Comparison of ENCODE assay signal across 27 cellular contexts in the genomic region with DNA sequence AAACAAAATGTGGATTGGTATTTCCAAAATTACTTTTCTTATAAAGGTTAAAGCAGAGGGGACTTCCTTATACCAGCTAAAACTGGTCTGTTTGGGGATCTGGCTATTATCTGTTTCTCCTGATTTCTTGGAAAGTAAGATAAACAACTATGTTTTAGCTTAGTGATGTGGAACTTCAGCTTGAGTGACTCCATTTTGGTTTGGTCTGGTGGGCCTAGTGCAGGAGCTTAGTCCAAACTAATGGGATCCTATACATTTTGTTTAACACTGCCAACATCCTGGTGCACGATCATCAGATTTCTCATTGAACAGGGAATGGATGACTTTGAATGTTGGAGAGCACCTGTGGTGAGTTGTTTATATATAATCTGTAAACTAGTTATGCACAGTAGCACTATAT.
"Had no signal": no experiment of that assay in that cellular context is flagged by ENCODE, and none has a peak within 500 bp of the region (broad histone marks: within the 10 kb centered on the region; RNA-seq: fewer than 3 reads in every experiment).

No MANE protein-coding gene starts in this region.

- H3K27me3 Mint-ChIP-seq: activated CD4-positive, alpha-beta memory T cell treated with anti-CD3 and anti-CD28 coated beads for 36 hours; activated CD4-positive, alpha-beta T cell treated with anti-CD3 and anti-CD28 coated beads for 36 hours; activated CD4-positive, alpha-beta T cell treated with anti-CD3 and anti-CD28 coated beads, Interleukin-2, amount 10 ng/mL, durations not matched to agents 24 days and 14 days; activated naive CD4-positive, alpha-beta T cell treated with anti-CD3 and anti-CD28 coated beads, Interleukin-2, amount 10 ng/mL, durations not matched to agents 7 days and 5 days; activated T-cell treated with anti-CD3 and anti-CD28 coated beads, Interleukin-2, amount 50 U/mL, for 24 hours; brain; central memory CD8-positive, alpha-beta T cell; effector memory CD8-positive, alpha-beta T cell had no signal

- ATAC-seq: activated CD4-positive, alpha-beta T cell treated with anti-CD3 and anti-CD28 coated beads for 36 hours; activated naive CD4-positive, alpha-beta T cell treated with anti-CD3 and anti-CD28 coated beads, Interleukin-2, amount 50 U/mL, for 72 hours; activated T-cell treated with anti-CD3 and anti-CD28 coated beads, Interleukin-2, amount 50 U/mL, for 72 hours; effector memory CD8-positive, alpha-beta T cell; gastroesophageal sphincter; heart right ventricle had no signal

- H3K4me1 Mint-ChIP-seq: central memory CD8-positive, alpha-beta T cell had no signal

- H3K9me3 Mint-ChIP-seq: activated CD4-positive, alpha-beta memory T cell treated with anti-CD3 and anti-CD28 coated beads for 36 hours; activated CD4-positive, alpha-beta T cell treated with anti-CD3 and anti-CD28 coated beads, Interleukin-2, amount 10 ng/mL, durations not matched to agents 24 days and 14 days; activated naive CD4-positive, alpha-beta T cell treated with anti-CD3 and anti-CD28 coated beads, Interleukin-2, amount 10 ng/mL, durations not matched to agents 7 days and 5 days; activated T-cell treated with anti-CD3 and anti-CD28 coated beads, Interleukin-2, amount 50 U/mL, for 24 hours; central memory CD8-positive, alpha-beta T cell; effector memory CD8-positive, alpha-beta T cell had no signal

- H3K27ac Mint-ChIP-seq: activated CD4-positive, alpha-beta memory T cell treated with anti-CD3 and anti-CD28 coated beads for 36 hours; activated CD4-positive, alpha-beta T cell treated with anti-CD3 and anti-CD28 coated beads for 36 hours; activated CD4-positive, alpha-beta T cell treated with anti-CD3 and anti-CD28 coated beads, Interleukin-2, amount 10 ng/mL, durations not matched to agents 24 days and 14 days; activated naive CD4-positive, alpha-beta T cell treated with anti-CD3 and anti-CD28 coated beads, Interleukin-2, amount 10 ng/mL, durations not matched to agents 7 days and 5 days; activated naive CD4-positive, alpha-beta T cell treated with anti-CD3 and anti-CD28 coated beads, Interleukin-2, amount 50 U/mL, for 72 hours; activated T-cell treated with anti-CD3 and anti-CD28 coated beads, Interleukin-2, amount 50 U/mL, for 24 hours; activated T-cell treated with anti-CD3 and anti-CD28 coated beads, Interleukin-2, amount 50 U/mL, for 72 hours; effector memory CD8-positive, alpha-beta T cell had no signal

- DNase-seq: activated CD4-positive, alpha-beta memory T cell treated with anti-CD3 and anti-CD28 coated beads for 36 hours; activated CD4-positive, alpha-beta T cell treated with anti-CD3 and anti-CD28 coated beads for 36 hours; activated CD4-positive, alpha-beta T cell treated with anti-CD3 and anti-CD28 coated beads, Interleukin-2, amount 10 ng/mL, durations not matched to agents 24 days and 14 days; activated CD4-positive, CD25-positive, alpha-beta regulatory T cell; activated CD4-positive, CD25-positive, alpha-beta regulatory T cell treated with anti-CD3 and anti-CD28 coated beads, Interleukin-2, amount 50 U/mL, for 72 hours; activated CD8-positive, alpha-beta memory T cell treated with anti-CD3 and anti-CD28 coated beads, Interleukin-2, amount 50 U/mL, for 48 hours; activated gamma-delta T cell; activated naive CD4-positive, alpha-beta T cell; activated naive CD4-positive, alpha-beta T cell treated with anti-CD3 and anti-CD28 coated beads, Interleukin-2, amount 10 ng/mL, durations not matched to agents 7 days and 5 days; activated T-cell treated with anti-CD3 and anti-CD28 coated beads for 4 hours; activated T-cell treated with anti-CD3 and anti-CD28 coated beads, Interleukin-2, amount 50 U/mL, for 24 hours; activated T-cell treated with anti-CD3 and anti-CD28 coated beads, Interleukin-2, amount 50 U/mL, for 72 hours; adrenal gland; amygdala; aorta; cortex of kidney; dermis blood vessel endothelial cell; effector CD4-positive, alpha-beta T cell; effector memory CD8-positive, alpha-beta T cell; erythroblast; foreskin melanocyte; heart right ventricle; T-helper 2 cell had no signal

- H3K4me3 Mint-ChIP-seq: activated CD4-positive, alpha-beta memory T cell treated with anti-CD3 and anti-CD28 coated beads for 36 hours; activated CD4-positive, alpha-beta T cell treated with anti-CD3 and anti-CD28 coated beads for 36 hours; activated CD4-positive, alpha-beta T cell treated with anti-CD3 and anti-CD28 coated beads, Interleukin-2, amount 10 ng/mL, durations not matched to agents 24 days and 14 days; activated naive CD4-positive, alpha-beta T cell treated with anti-CD3 and anti-CD28 coated beads, Interleukin-2, amount 10 ng/mL, durations not matched to agents 7 days and 5 days; activated T-cell treated with anti-CD3 and anti-CD28 coated beads, Interleukin-2, amount 50 U/mL, for 24 hours; activated T-cell treated with anti-CD3 and anti-CD28 coated beads, Interleukin-2, amount 50 U/mL, for 72 hours; brain; central memory CD8-positive, alpha-beta T cell; effector memory CD8-positive, alpha-beta T cell had no signal
